Comparison of ENCODE assay signal across 8 cellular contexts in the genomic region with DNA sequence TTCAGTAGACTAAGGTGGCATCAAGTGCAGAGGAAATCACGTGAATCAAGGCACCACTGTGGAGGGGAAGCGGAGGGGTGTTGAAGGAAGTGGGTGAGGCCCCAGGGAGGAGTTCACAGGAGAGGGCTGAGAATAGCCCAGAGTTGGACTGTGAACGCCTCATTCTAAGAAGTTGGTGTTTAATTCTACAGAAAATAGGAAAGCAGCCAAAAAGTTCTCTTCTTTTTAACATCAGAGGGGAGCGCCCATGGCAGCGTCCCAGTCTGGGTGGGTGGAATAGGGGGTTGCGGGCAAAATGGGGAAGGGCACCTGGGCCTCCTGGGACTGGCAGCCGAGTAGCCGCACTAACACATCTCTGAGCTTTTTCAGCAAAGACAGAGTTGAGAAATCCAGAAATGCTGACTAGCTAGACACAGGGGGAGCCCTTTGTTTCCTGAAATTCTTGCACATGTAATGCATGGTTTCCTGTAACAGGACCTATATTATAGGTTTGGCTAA.
DNase-seq lines count a peak whose midpoint lies in the region; ATAC-seq and TF ChIP-seq lines count a peak whose summit lies in the region.

No MANE protein-coding gene starts in this region.

- intact Hi-C loops in upper lobe of right lung (cut with DNase I) = no loop called here

- peak; percentile 86 for ATAC-seq in upper lobe of right lung
- ATAC-seq in HG03280 (IDR thresholded peaks at IDR 0.05; ENCODE audit: unreplicated experiment) = no peak
- ATAC-seq in HG02981 (IDR thresholded peaks at IDR 0.05; ENCODE audit: unreplicated experiment) = no peak

- H3K27me3 ChIP-seq in mononuclear cell (ENCODE audit: insufficient read depth, low read length) (no peaks in the 10 kb centered on the region), upper lobe of right lung (no peaks in the 10 kb centered on the region), suprapubic skin (no peaks in the 10 kb centered on the region)

- TF ChIP-seq EP300 in Ishikawa (IDR thresholded peaks at IDR 0.05; ENCODE audit: borderline replicate concordance) = 0 out of 2 replicates have a peak, but pooled peaks have one; percentile 28
- no peak for TF ChIP-seq EP300 in suprapubic skin (IDR thresholded peaks at IDR 0.05)

- H3K4me3 ChIP-seq in mononuclear cell (ENCODE audit: low read length) (peak overlapping the region; percentile 5), upper lobe of right lung (no peak overlapping the region), suprapubic skin (no peak overlapping the region)

- H3K36me3 ChIP-seq in upper lobe of right lung (no peaks in the 10 kb centered on the region), suprapubic skin (no peaks in the 10 kb centered on the region)

- H3K4me1 ChIP-seq in mononuclear cell (ENCODE audit: insufficient read depth, low read length) (peaks cover 24% of the 10 kb centered on the region), upper lobe of right lung (peaks cover 20% of the 10 kb centered on the region), suprapubic skin (peaks cover 17% of the 10 kb centered on the region)

- H3K27ac ChIP-seq in upper lobe of right lung (peak overlapping the region; percentile 8), suprapubic skin (no peak overlapping the region)

- DNase-seq in GM20000 (ENCODE audit: low spot score) (peak; percentile 8), upper lobe of right lung (no peak), suprapubic skin (ENCODE audit: low spot score in 2 of 2) (no peak)
- DNase-seq in activated CD8-positive, alpha-beta memory T cell treated with anti-CD3 and anti-CD28 coated beads for 24 hours = peak; percentile 72

- WGBS in suprapubic skin = 27% methylated on average over 8 of the region's 8 CpGs

- no peak for TF ChIP-seq POLR2A in suprapubic skin (IDR thresholded peaks at IDR 0.05)

- peak; percentile 15; the same call in 1 of the 2 replicates for TF ChIP-seq RAD21 in Ishikawa (IDR thresholded peaks at IDR 0.05; ENCODE audit: low read depth)

- TF ChIP-seq CTCF in GM20000 (IDR thresholded peaks at IDR 0.05; ENCODE audit: extremely low read depth, missing control alignments) (no peak), upper lobe of right lung (IDR thresholded peaks at IDR 0.05) (no peak), suprapubic skin (IDR thresholded peaks at IDR 0.05) (no peak)

- no peaks in the 10 kb centered on the region for H3K9me3 ChIP-seq in mononuclear cell (ENCODE audit: low read depth, low read length)
- H3K9me3 ChIP-seq in upper lobe of right lung = no peaks in the 10 kb centered on the region
- H3K9me3 ChIP-seq in suprapubic skin = no peaks in the 10 kb centered on the region

TF ChIP-seq in Ishikawa, 13 proteins besides CTCF, POLR2A, EP300 and RAD21:
- TF ChIP-seq, protein P1, sequence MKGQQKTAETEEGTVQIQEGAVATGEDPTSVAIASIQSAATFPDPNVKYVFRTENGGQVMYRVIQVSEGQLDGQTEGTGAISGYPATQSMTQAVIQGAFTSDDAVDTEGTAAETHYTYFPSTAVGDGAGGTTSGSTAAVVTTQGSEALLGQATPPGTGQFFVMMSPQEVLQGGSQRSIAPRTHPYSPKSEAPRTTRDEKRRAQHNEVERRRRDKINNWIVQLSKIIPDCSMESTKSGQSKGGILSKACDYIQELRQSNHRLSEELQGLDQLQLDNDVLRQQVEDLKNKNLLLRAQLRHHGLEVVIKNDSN (IDR thresholded peaks at IDR 0.05) = no peak
- TF ChIP-seq CEBPB (IDR thresholded peaks at IDR 0.05) (peak; percentile 72), NFIC (IDR thresholded peaks at IDR 0.05) (no peak), TCF12 (IDR thresholded peaks at IDR 0.05; ENCODE audit: low read depth) (peak; percentile 43), FOXM1 (IDR thresholded peaks at IDR 0.05; ENCODE audit: borderline replicate concordance, low read depth) (peak; percentile 27; the same call in 1 of the 2 replicates), EGR1 (IDR thresholded peaks at IDR 0.05) (no peak), ZBTB7A (IDR thresholded peaks at IDR 0.05; ENCODE audit: low read depth) (no peak), CREB1 (IDR thresholded peaks at IDR 0.05; ENCODE audit: low read depth) (no peak), TEAD4 (IDR thresholded peaks at IDR 0.05) (peak; percentile 58)
- TF ChIP-seq, protein P2, sequence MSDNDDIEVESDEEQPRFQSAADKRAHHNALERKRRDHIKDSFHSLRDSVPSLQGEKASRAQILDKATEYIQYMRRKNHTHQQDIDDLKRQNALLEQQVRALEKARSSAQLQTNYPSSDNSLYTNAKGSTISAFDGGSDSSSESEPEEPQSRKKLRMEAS (IDR thresholded peaks at IDR 0.05) = peak; percentile 35; the same call in 1 of the 2 replicates

Comparison
In these comparisons a context has a peak if more than half of its experiments do, and no peak if none do; other contexts are left out.
1. DNase-seq: peak in GM20000 (single experiment) and activated CD8-positive, alpha-beta memory T cell treated with anti-CD3 and anti-CD28 coated beads for 24 hours (single experiment); none in upper lobe of right lung (single experiment) and suprapubic skin (0 of 2).